Comparison of ENCODE assay signal across 11 cellular contexts in the genomic region with DNA sequence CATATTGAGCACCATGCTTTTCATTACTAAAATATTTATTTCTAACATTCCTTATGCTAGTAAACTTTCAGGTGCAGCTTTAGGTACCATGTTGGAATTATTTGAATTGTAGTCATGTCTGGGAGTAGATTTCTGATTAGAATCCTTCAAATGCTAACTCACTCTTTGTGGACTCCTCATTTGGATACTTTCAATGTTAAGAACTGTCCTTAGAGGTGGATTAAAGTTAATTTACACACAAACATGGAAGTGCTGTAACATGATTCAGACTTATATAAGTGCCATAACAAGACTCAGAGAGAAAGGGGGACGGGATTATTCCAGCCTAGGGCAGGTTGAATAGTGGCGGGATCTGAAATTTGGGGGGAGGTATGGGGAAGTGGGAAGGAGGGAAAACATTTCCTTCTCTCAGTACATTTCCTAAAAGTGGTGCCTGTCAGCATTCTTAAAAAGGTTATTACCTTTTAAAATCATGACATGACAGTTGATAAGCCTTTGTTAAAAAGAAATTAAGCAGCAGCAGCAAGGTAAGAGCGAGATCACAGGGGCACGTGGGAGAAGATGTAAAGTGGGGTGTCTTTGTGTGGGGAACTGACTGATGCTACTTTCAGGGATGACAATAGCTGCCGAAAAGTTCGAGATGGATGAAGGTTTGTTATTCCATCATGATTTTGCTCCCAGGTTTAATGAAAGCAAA. TPM values are rescaled to one million over a fixed set of nuclear protein-coding genes. Genes with fewer than 3 reads are reported as not detected.
A peak's percentile ranks its signal among the peaks of the same experiment; 100 is the strongest.
DNase-seq lines count a peak whose midpoint lies in the region; ATAC-seq, FAIRE-seq and TF ChIP-seq lines count a peak whose summit lies in the region.
"Had no signal": no experiment of that assay in that cellular context is flagged by ENCODE, and none has a peak within 500 bp of the region (broad histone marks: within the 10 kb centered on the region; RNA-seq: fewer than 3 reads in every experiment).

No MANE protein-coding gene starts in this region.

- peak; percentile 85 for TF ChIP-seq POLR2A in A549 (IDR thresholded peaks at IDR 0.05; ENCODE audit: low read length)

- no peaks in the 10 kb centered on the region for H3K9me2 ChIP-seq in hepatocyte (replicated peaks; ENCODE audit: insufficient read depth)

- H3K4me3 ChIP-seq in A549 (no peak overlapping the region), hepatocyte (no peak overlapping the region)
- H3K4me3 ChIP-seq: tibial artery had no signal

- TF ChIP-seq RAD21 in A549 (conservative IDR thresholded peaks at IDR 0.05 in 1 of 2, IDR thresholded peaks at IDR 0.05 in 1 of 2) = no peak

- H3K4me1 ChIP-seq in A549 (peaks cover 41% of the 10 kb centered on the region), hepatocyte (ENCODE audit: insufficient read depth) (no peaks in the 10 kb centered on the region)

- ATAC-seq in A549 (peak; percentile 42 to 58), GM19463 (IDR thresholded peaks at IDR 0.05; ENCODE audit: unreplicated experiment) (no peak), HG03457 (IDR thresholded peaks at IDR 0.05; ENCODE audit: unreplicated experiment) (no peak)

- no peak overlapping the region for H2AFZ ChIP-seq in hepatocyte

- intact Hi-C loops in posterior vena cava (cut with DNase I) = no loop called here

- H4K20me1 ChIP-seq in hepatocyte (ENCODE audit: insufficient read depth, poor library complexity, severe bottlenecking) = no peaks in the 10 kb centered on the region

- FAIRE-seq in A549 (lab: Jason Lieb, UNC) = no peak

- H3K9me3 ChIP-seq in A549 (no peaks in the 10 kb centered on the region), hepatocyte (ENCODE audit: low read depth) (no peaks in the 10 kb centered on the region)
- H3K9me3 ChIP-seq: tibial artery had no signal

- no peaks in the 10 kb centered on the region for H3K79me2 ChIP-seq in hepatocyte

- H3K36me3 ChIP-seq in hepatocyte (replicated peaks; ENCODE audit: insufficient read depth, low read depth) = no peaks in the 10 kb centered on the region
- H3K36me3 ChIP-seq: tibial artery had no signal

- peak overlapping the region; percentile 86 to 90; a peak in 5 of 6 replicates for H3K27ac ChIP-seq in A549
- H3K27ac ChIP-seq in hepatocyte = peak overlapping the region; percentile 28
- H3K27ac ChIP-seq: tibial artery had no signal

- CTCF ChIA-PET in A549 (lab: Yijun Ruan, JAX) = interaction anchor here (0.9 to 13.4 kb wide), 10 partner anchors 7 to 762 kb away, joined by 3 to 274 read pairs (median 14); a partner anchor contains a TSS

- no peak for TF ChIP-seq CTCF in A549 (IDR thresholded peaks at IDR 0.05)
- no peak for TF ChIP-seq CTCF in hepatocyte (IDR thresholded peaks at IDR 0.05; ENCODE audit: poor library complexity)

- DNase-seq in A549 (ENCODE audit: low read depth in 1 of 2, low spot score in 1 of 2) (peak in 1 of 2 experiments; percentile 18), DMS 273 treated with DMSO at 0.1 percent for 48 hours (lab: John Stamatoyannopoulos, UW) (peak; percentile 97), SK-N-DZ (ENCODE audit: low spot score) (peak; percentile 6), hepatocyte (ENCODE audit: low spot score) (no peak), NCI-H1048 (lab: John Stamatoyannopoulos, UW) (no peak), posterior vena cava (ENCODE audit: low spot score) (no peak)
- DNase-seq: CD8-positive, alpha-beta T cell; NCI-H1092 treated with DMSO at 0.1 percent for 48 hours; tibial artery had no signal

- WGBS in A549 (ENCODE audit: missing lambda C conversion rate) = 12% methylated on average over 6 of the region's 6 CpGs
- 74% methylated on average over 6 of the region's 6 CpGs for WGBS in hepatocyte (ENCODE audit: low lambda C conversion rate, missing lambda C conversion rate)

- POLR2A ChIA-PET in A549 (lab: Yijun Ruan, JAX) = interaction anchor here (0.8 to 2.3 kb wide), 13 partner anchors 11 to 1142 kb away, joined by 3 to 25 read pairs (median 8); a partner anchor contains a TSS

- H3K27me3 ChIP-seq in hepatocyte = no peaks in the 10 kb centered on the region
- H3K27me3 ChIP-seq: tibial artery had no signal

- no peak for TF ChIP-seq EP300 in A549 (IDR thresholded peaks at IDR 0.05)

- H3K4me2 ChIP-seq in A549 (peak overlapping the region; percentile 57), hepatocyte (peak overlapping the region; percentile 36)

TF ChIP-seq in A549, 52 proteins besides CTCF, POLR2A, EP300 and RAD21:
- TF ChIP-seq CHD2 (IDR thresholded peaks at IDR 0.05; ENCODE audit: low read length, partially characterized antibody) (no peak), PHF8 (IDR thresholded peaks at IDR 0.05; ENCODE audit: borderline replicate concordance, low read depth) (no peak), MAFK (IDR thresholded peaks at IDR 0.05; ENCODE audit: partially characterized antibody) (peak; percentile 26), TFCP2L1 (CRISPR knock-in tag; IDR thresholded peaks at IDR 0.05) (peak; percentile 89; the same call in 1 of the 2 replicates), TP53 (CRISPR knock-in tag; IDR thresholded peaks at IDR 0.05) (peak; percentile 97; the same call in 1 of the 2 replicates), HOXB5 (CRISPR knock-in tag; IDR thresholded peaks at IDR 0.05) (peak; percentile 20; the same call in 1 of the 2 replicates), CBX2 (IDR thresholded peaks at IDR 0.05; ENCODE audit: borderline replicate concordance, low read depth) (no peak)
- TF ChIP-seq, protein P1, sequence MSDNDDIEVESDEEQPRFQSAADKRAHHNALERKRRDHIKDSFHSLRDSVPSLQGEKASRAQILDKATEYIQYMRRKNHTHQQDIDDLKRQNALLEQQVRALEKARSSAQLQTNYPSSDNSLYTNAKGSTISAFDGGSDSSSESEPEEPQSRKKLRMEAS (IDR thresholded peaks at IDR 0.05) = 0 out of 2 replicates have a peak, but pooled peaks have one; percentile 2
- TF ChIP-seq, protein P2, sequence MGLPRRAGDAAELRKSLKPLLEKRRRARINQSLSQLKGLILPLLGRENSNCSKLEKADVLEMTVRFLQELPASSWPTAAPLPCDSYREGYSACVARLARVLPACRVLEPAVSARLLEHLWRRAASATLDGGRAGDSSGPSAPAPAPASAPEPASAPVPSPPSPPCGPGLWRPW (IDR thresholded peaks at IDR 0.05) = no peak

RNA-seq across cellular contexts. Expression of a gene that starts 44.4 kb away (rescaled TPM):
- polyA plus RNA-seq in A549 (2011; rRNA removed) (4.5 and 5.0 TPM in 2 replicates), A549 (2017; fragmentation: RNase III; extraction: RNeasy Plus Mini Kit Qiagen cat#74134 plus additional on column Dnase treatment) (3.6 to 3.8 TPM (median 3.6 TPM) in 3 replicates), hepatocyte (3.9 and 5.3 TPM in 2 replicates)
- polyA plus RNA-seq in A549 (2012; cell fraction: cytosol; rRNA removed) = 2.1 and 2.5 TPM in 2 replicates
- 3.6 and 4.4 TPM in 2 replicates for polyA plus RNA-seq in A549 (2012; cell fraction: nucleus; rRNA removed)
- 15.8 and 16.8 TPM in 2 replicates for polyA minus RNA-seq in A549 (2011; rRNA and poly(A)+ RNA removed)
- polyA plus RNA-seq in SK-N-DZ (2014; cell fraction: cytosol; rRNA removed) = 13.6 and 15.3 TPM in 2 replicates
- polyA plus RNA-seq in SK-N-DZ (2014; cell fraction: nucleus; rRNA removed) = 8.9 and 14.1 TPM in 2 replicates
- total RNA-seq in hepatocyte (6.3 and 9.4 TPM in 2 replicates), posterior vena cava (1 to 10 TPM; 1.5 to 1.7 TPM)

Comparison
In these comparisons a context has a peak if more than half of its experiments do, and no peak if none do; other contexts are left out.
1. ATAC-seq: peak in A549 (2 of 2); none in GM19463 (single experiment) and HG03457 (single experiment).
2. DNase-seq: peak in DMS 273 treated with DMSO at 0.1 percent for 48 hours (single experiment) and SK-N-DZ (single experiment); none in hepatocyte (single experiment), NCI-H1048 (single experiment) and posterior vena cava (single experiment).